ENCODE assay signal across 26 cellular contexts in the genomic region with DNA sequence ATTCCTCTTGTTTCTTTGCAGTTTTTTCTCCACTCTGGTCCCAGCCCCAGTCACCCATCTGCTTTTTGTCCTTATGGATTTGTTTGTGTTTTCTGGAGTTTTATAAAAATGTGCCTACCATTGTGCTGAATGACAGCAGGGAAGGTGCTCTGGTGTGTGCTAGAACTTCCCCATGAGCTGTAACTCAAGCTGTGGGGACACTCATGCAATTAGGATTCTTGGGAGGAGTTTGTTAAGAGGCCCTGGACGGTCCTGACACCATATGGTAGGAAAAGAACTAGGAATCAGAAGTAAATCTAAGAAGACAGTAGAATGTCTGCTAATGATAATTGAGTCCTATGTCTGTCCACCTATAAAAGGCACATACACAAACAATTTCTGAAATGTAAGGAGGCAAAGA.
"Had no signal": no experiment of that assay in that cellular context is flagged by ENCODE, and none has a peak within 500 bp of the region (broad histone marks: within the 10 kb centered on the region; RNA-seq: fewer than 3 reads in every experiment).

No MANE protein-coding gene starts in this region.

- H3K4me3 ChIP-seq: left lung, lower lobe of right lung, neural progenitor cell, right atrium auricular region, right lobe of liver, smooth muscle cell, stomach, testis, thyroid gland, transverse colon, upper lobe of right lung had no signal

- H3K36me3 ChIP-seq: neural progenitor cell, neutrophil had no signal

- H3K9ac ChIP-seq: neural progenitor cell, parathyroid adenoma had no signal

- H3K79me2 ChIP-seq: parathyroid adenoma had no signal

- H3K4me1 ChIP-seq: left lung, lower lobe of right lung, neural progenitor cell, parathyroid adenoma, right atrium auricular region, right lobe of liver, stomach, testis, transverse colon, upper lobe of right lung had no signal

- H3K27me3 ChIP-seq: left lung, neural progenitor cell, neutrophil, right atrium auricular region, right lobe of liver, stomach, testis, thyroid gland, transverse colon, upper lobe of right lung had no signal

- H3K27me3 Mint-ChIP-seq: naive thymus-derived CD8-positive, alpha-beta T cell; stimulated activated naive B cell treated with anti-CD40 and anti-IgM and Interleukin-4, amounts not matched to agents 10 μg/mL and 1 μg/mL and 100 μg/mL, for 72 hours had no signal

- H3K4me1 Mint-ChIP-seq: immature natural killer cell, nephron, neural progenitor cell had no signal

- H3K9me3 ChIP-seq: left lung, lower lobe of right lung, neutrophil, right atrium auricular region, right lobe of liver, stomach, testis, thyroid gland, transverse colon, upper lobe of right lung had no signal

- H3K4me3 Mint-ChIP-seq: immature natural killer cell; naive thymus-derived CD8-positive, alpha-beta T cell; nephron; neural progenitor cell; stimulated activated naive B cell treated with anti-CD40 and anti-IgM and Interleukin-4, amounts not matched to agents 10 μg/mL and 1 μg/mL and 100 μg/mL, for 72 hours had no signal

- H3K27ac ChIP-seq: left lung, lower lobe of right lung, neural progenitor cell, neutrophil, parathyroid adenoma, right atrium auricular region, right lobe of liver, stomach, testis, thyroid gland, transverse colon, upper lobe of right lung had no signal

- ATAC-seq: left colon; left lung; lower lobe of right lung; naive thymus-derived CD8-positive, alpha-beta T cell; right lobe of liver; stimulated activated naive B cell treated with anti-CD40 and anti-IgM and Interleukin-4, amounts not matched to agents 10 μg/mL and 1 μg/mL and 100 μg/mL, for 72 hours; stimulated activated naive CD8-positive, alpha-beta T cell treated with anti-CD3 and anti-CD28 coated beads, Interleukin-15, Interleukin-2, amounts not matched to agents 100 U/mL and 50 U/mL, for 24 hours; upper lobe of right lung had no signal

- H3K4me2 ChIP-seq: neural progenitor cell, smooth muscle cell had no signal

- H3K9me3 Mint-ChIP-seq: immature natural killer cell; naive thymus-derived CD8-positive, alpha-beta T cell; nephron; neural progenitor cell; stimulated activated naive B cell treated with anti-CD40 and anti-IgM and Interleukin-4, amounts not matched to agents 10 μg/mL and 1 μg/mL and 100 μg/mL, for 72 hours had no signal

- H2AFZ ChIP-seq: neural progenitor cell, parathyroid adenoma had no signal

- DNase-seq: hypothalamus; immature natural killer cell; kidney; left colon; left lung; lower lobe of right lung; mammary epithelial cell; mesenchymal stem cell; naive thymus-derived CD8-positive, alpha-beta T cell; occipital lobe; right lobe of liver; stimulated activated CD4-positive, alpha-beta T cell treated with anti-CD3 and anti-CD28 coated beads, Interleukin-1b, Interleukin-23, amount 100 ng/mL, for 48 hours; stimulated activated CD4-positive, alpha-beta T cell treated with anti-CD3 and anti-CD28 coated beads, Interleukin-2, amount 100 ng/mL, for 48 hours; stimulated activated naive B cell treated with anti-CD40 and anti-IgM and Interleukin-4, amounts not matched to agents 10 μg/mL and 1 μg/mL and 100 μg/mL, for 72 hours; stimulated activated naive CD8-positive, alpha-beta T cell treated with anti-CD3 and anti-CD28 coated beads, Interleukin-15, Interleukin-2, amounts not matched to agents 100 U/mL and 50 U/mL, for 24 hours; stomach; testis; thyroid gland; transverse colon; upper lobe of right lung had no signal

- H3K27ac Mint-ChIP-seq: immature natural killer cell; nephron; neural progenitor cell; stimulated activated naive B cell treated with anti-CD40 and anti-IgM and Interleukin-4, amounts not matched to agents 10 μg/mL and 1 μg/mL and 100 μg/mL, for 72 hours had no signal
